9 cellular contexts compared by ENCODE assay signal in genomic region chr17:76671912-76672262, GRCh38. TPM values are rescaled to one million over a fixed set of nuclear protein-coding genes. Genes with fewer than 3 reads are reported as not detected.
DNase-seq lines count a peak whose midpoint lies in the region; ATAC-seq and TF ChIP-seq lines count a peak whose summit lies in the region.
"Had no signal": no experiment of that assay in that cellular context is flagged by ENCODE, and none has a peak within 500 bp of the region (broad histone marks: within the 10 kb centered on the region; RNA-seq: fewer than 3 reads in every experiment).

No MANE protein-coding gene starts in this region.

- H4K20me1 ChIP-seq in DND-41 (ENCODE audit: insufficient read depth, low read length): no peaks in the 10 kb centered on the region

- DNase-seq in DND-41 (no peak), brain microvascular endothelial cell (no peak), memory B cell (ENCODE audit: low spot score in 2 of 2) (no peak), mesenteric fat pad (ENCODE audit: low spot score) (no peak), DMS153 (lab: John Stamatoyannopoulos, UW) (no peak), C1 segment of cervical spinal cord (lab: John Stamatoyannopoulos, UW) (no peak), putamen (ENCODE audit: low spot score) (no peak)

- ATAC-seq in DND-41 (ENCODE audit: insufficient read depth, low read depth) (peak; percentile 11), HG03175 (IDR thresholded peaks at IDR 0.05; ENCODE audit: unreplicated experiment) (peak; percentile 5), memory B cell (ENCODE audit: low read depth) (no peak)

- H3K9me3 Mint-ChIP-seq in memory B cell: peaks cover 2% of the 10 kb centered on the region

- H3K27ac ChIP-seq in DND-41 (ENCODE audit: low read length) (peak overlapping the region; percentile 92), brain microvascular endothelial cell (peak overlapping the region; percentile 45)

- peaks cover 6% of the 10 kb centered on the region for H3K27me3 Mint-ChIP-seq in memory B cell

- H3K27ac Mint-ChIP-seq in memory B cell: peak overlapping the region; percentile 81

- H3K9me3 ChIP-seq in DND-41 (ENCODE audit: insufficient read depth, low read length, severe bottlenecking): no peaks in the 10 kb centered on the region

- in situ Hi-C loops in brain microvascular endothelial cell (cut with HindIII; ENCODE audit: low pct_ligation_motif_present, low sequenced_read_pairs): no loop called here

- peaks cover 32% of the 10 kb centered on the region for H3K4me1 ChIP-seq in DND-41 (ENCODE audit: insufficient read depth, low read length)

- TF ChIP-seq CTCF in DND-41 (IDR thresholded peaks at IDR 0.05; ENCODE audit: borderline replicate concordance, extremely low read depth, low read length, poor library complexity, severe bottlenecking): no peak
- TF ChIP-seq CTCF in brain microvascular endothelial cell (IDR thresholded peaks at IDR 0.05; ENCODE audit: low read depth, low read length, missing control alignments): no peak

- H3K79me2 ChIP-seq in DND-41 (ENCODE audit: insufficient read depth, low read length): peaks cover 8% of the 10 kb centered on the region

- H3K4me3 ChIP-seq in DND-41 (ENCODE audit: low read depth in 1 of 2, low read length in 2 of 2) (peak overlapping the region; percentile 48 to 70), brain microvascular endothelial cell (ENCODE audit: low read depth, low read length) (peak overlapping the region; percentile 65)

- H3K27me3 ChIP-seq in DND-41 (ENCODE audit: insufficient read depth, low read length, poor library complexity) (no peaks in the 10 kb centered on the region), brain microvascular endothelial cell (replicated peaks) (no peaks in the 10 kb centered on the region)

- H2AFZ ChIP-seq in DND-41 (ENCODE audit: low read depth, low read length): peak overlapping the region; percentile 73

- peak overlapping the region; percentile 87 for H3K4me3 Mint-ChIP-seq in memory B cell

- H3K36me3 Mint-ChIP-seq in memory B cell: peaks cover 3% of the 10 kb centered on the region

- H3K4me1 Mint-ChIP-seq in memory B cell: peaks cover 10% of the 10 kb centered on the region

- no peaks in the 10 kb centered on the region for H3K36me3 ChIP-seq in DND-41 (ENCODE audit: insufficient read depth, low read length)
- peaks cover 9% of the 10 kb centered on the region for H3K36me3 ChIP-seq in brain microvascular endothelial cell (replicated peaks)

- peak overlapping the region; percentile 85 for H3K9ac ChIP-seq in DND-41 (ENCODE audit: low read depth, low read length)

- H3K4me2 ChIP-seq in DND-41 (ENCODE audit: insufficient read depth, low read length): peak overlapping the region; percentile 74

RNA-seq across cellular contexts. Expression of gene ST6GALNAC1, which starts 28.3 kb away (rescaled TPM):
- total RNA-seq in mesenteric fat pad: 0.93 TPM
- total RNA-seq: M059J had no signal

RNA-seq across cellular contexts. Expression of gene MXRA7, which starts 38.9 kb away (rescaled TPM):
- 193 TPM for total RNA-seq in mesenteric fat pad

RNA-seq across cellular contexts. Expression of gene JMJD6, which starts 54.5 kb away (rescaled TPM):
- 55.3 TPM for total RNA-seq in mesenteric fat pad

RNA-seq across cellular contexts. Expression of gene METTL23, which starts 54.8 kb away (rescaled TPM):
- 32.2 TPM for total RNA-seq in mesenteric fat pad
